ENCODE assay signal across 10 cellular contexts in genomic region chrX:129755779-129756650, GRCh38. TPM values are rescaled to one million over a fixed set of nuclear protein-coding genes. Genes with fewer than 3 reads are reported as not detected.
DNase-seq lines count a peak whose midpoint lies in the region; ATAC-seq lines count a peak whose summit lies in the region.
"Had no signal": no experiment of that assay in that cellular context is flagged by ENCODE, and none has a peak within 500 bp of the region (broad histone marks: within the 10 kb centered on the region; RNA-seq: fewer than 3 reads in every experiment).

No MANE protein-coding gene starts in this region.

- peaks cover 57% of the 10 kb centered on the region for H3K4me1 Mint-ChIP-seq in activated naive CD8-positive, alpha-beta T cell (ENCODE audit: low read depth)
- peaks cover 60% of the 10 kb centered on the region for H3K4me1 Mint-ChIP-seq in stimulated activated naive CD8-positive, alpha-beta T cell treated with anti-CD3 and anti-CD28 coated beads, Interleukin-15, Interleukin-2, amounts not matched to agents 100 ng/mL and 50 ng/mL, for 24 hours (ENCODE audit: low read depth)

- H3K4me3 Mint-ChIP-seq in activated naive CD8-positive, alpha-beta T cell: peak overlapping the region; percentile 30
- H3K4me3 Mint-ChIP-seq in stimulated activated naive CD8-positive, alpha-beta T cell treated with anti-CD3 and anti-CD28 coated beads, Interleukin-15, Interleukin-2, amounts not matched to agents 100 ng/mL and 50 ng/mL, for 24 hours: peak overlapping the region; percentile 23

- peak overlapping the region; percentile 68 for H3K27ac Mint-ChIP-seq in activated naive CD8-positive, alpha-beta T cell
- H3K27ac Mint-ChIP-seq in stimulated activated naive CD8-positive, alpha-beta T cell treated with anti-CD3 and anti-CD28 coated beads, Interleukin-15, Interleukin-2, amounts not matched to agents 100 ng/mL and 50 ng/mL, for 24 hours: no peak overlapping the region

- DNase-seq in activated gamma-delta T cell treated with Interleukin-2 at 50 U/mL for 16 hours (peak; percentile 27), activated gamma-delta T cell (lab: John Stamatoyannopoulos, UW) (no peak), SHP77 (lab: John Stamatoyannopoulos, UW) (no peak), amygdala (lab: John Stamatoyannopoulos, UW) (no peak)
- no peak for DNase-seq in Jurkat, Clone E6-1 (ENCODE audit: low read depth, low spot score)
- DNase-seq: NCI-H748 treated with DMSO at 0.1 percent for 48 hours, retina had no signal

- H3K27me3 Mint-ChIP-seq in activated naive CD8-positive, alpha-beta T cell: no peaks in the 10 kb centered on the region
- H3K27me3 Mint-ChIP-seq in stimulated activated naive CD8-positive, alpha-beta T cell treated with anti-CD3 and anti-CD28 coated beads, Interleukin-15, Interleukin-2, amounts not matched to agents 100 ng/mL and 50 ng/mL, for 24 hours: no peaks in the 10 kb centered on the region

- H3K4me3 ChIP-seq in Jurkat, Clone E6-1 (ENCODE audit: low read length): peak overlapping the region; percentile 34

- H3K9me3 Mint-ChIP-seq in activated naive CD8-positive, alpha-beta T cell (ENCODE audit: low read depth): no peaks in the 10 kb centered on the region
- H3K9me3 Mint-ChIP-seq in stimulated activated naive CD8-positive, alpha-beta T cell treated with anti-CD3 and anti-CD28 coated beads, Interleukin-15, Interleukin-2, amounts not matched to agents 100 ng/mL and 50 ng/mL, for 24 hours: no peaks in the 10 kb centered on the region

- no peak for ATAC-seq in GM21717 (IDR thresholded peaks at IDR 0.05; ENCODE audit: unreplicated experiment)

- H3K36me3 Mint-ChIP-seq in activated naive CD8-positive, alpha-beta T cell: no peaks in the 10 kb centered on the region
- no peaks in the 10 kb centered on the region for H3K36me3 Mint-ChIP-seq in stimulated activated naive CD8-positive, alpha-beta T cell treated with anti-CD3 and anti-CD28 coated beads, Interleukin-15, Interleukin-2, amounts not matched to agents 100 ng/mL and 50 ng/mL, for 24 hours (ENCODE audit: low read depth)

RNA-seq across cellular contexts. Expression of gene XPNPEP2, which starts 17.2 kb away (rescaled TPM):
- 0.44 TPM for polyA plus RNA-seq in Jurkat, Clone E6-1 (2012; ENCODE audit: insufficient read depth, insufficient read length)

RNA-seq across cellular contexts. Expression of gene SASH3, which starts 23.7 kb away (rescaled TPM):
- polyA plus RNA-seq in Jurkat, Clone E6-1 (2012; ENCODE audit: insufficient read depth, insufficient read length): 127 TPM
